10 cellular contexts compared by ENCODE assay signal in the genomic region with DNA sequence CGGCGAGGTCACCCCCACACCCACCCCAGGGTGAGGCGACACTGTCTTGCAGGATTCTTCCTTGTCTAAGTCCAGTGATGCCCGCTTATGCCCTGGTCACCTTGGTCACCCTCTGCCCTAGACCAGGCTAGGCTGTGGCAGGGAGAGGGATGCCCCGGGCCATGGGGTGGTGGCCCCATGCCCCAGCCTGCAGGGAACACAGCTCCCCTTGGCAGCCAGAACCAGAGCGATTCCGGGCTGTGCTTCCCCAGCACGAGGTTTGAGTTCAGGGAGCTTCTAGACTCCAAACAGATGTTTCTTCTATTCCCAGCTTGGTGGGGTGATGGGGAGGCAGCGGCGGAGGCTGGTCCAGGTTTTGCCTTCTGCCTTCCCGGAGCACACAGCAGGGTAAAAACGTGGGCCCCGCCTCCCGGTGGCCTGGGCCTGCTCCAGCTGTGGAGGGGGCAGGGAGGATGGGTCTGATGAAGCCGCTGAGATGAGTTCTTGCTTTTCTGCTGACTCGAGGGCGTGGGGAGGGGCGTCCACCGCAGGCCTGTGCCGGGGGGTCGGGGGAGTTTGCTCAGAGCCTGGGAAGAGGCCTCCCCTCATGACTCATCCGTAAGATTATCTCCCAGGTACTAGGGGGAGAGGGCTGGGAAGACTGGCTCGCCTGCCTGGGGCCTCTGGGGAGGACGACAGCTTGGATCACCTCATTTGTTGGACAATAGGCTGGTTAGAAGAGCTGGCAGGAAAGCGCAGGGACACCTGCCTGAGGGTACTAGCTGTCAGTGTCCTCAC. TPM values are rescaled to one million over a fixed set of nuclear protein-coding genes. Genes with fewer than 3 reads are reported as not detected.
DNase-seq lines count a peak whose midpoint lies in the region; FAIRE-seq and TF ChIP-seq lines count a peak whose summit lies in the region.
"Had no signal": no experiment of that assay in that cellular context is flagged by ENCODE, and none has a peak within 500 bp of the region (broad histone marks: within the 10 kb centered on the region; RNA-seq: fewer than 3 reads in every experiment).

No MANE protein-coding gene starts in this region.

- TF ChIP-seq CTCF in PC-9 (conservative IDR thresholded peaks at IDR 0.05) (no peak), nephron progenitor cell (IDR thresholded peaks at IDR 0.05) (no peak)

- intact Hi-C loops in PC-9 (cut with micrococcal nuclease; ENCODE audit: unreplicated experiment): no loop called here

- H3K9me3 Mint-ChIP-seq in nephron progenitor cell: no peaks in the 10 kb centered on the region
- H3K9me3 Mint-ChIP-seq: CD4-positive, CD25-positive, alpha-beta regulatory T cell had no signal

- H3K4me1 ChIP-seq in PC-9 (replicated peaks; ENCODE audit: insufficient read depth): peaks cover 16% of the 10 kb centered on the region

- in situ Hi-C loops in G401 (cut with HindIII; ENCODE audit: low sequenced_read_pairs): no loop called here

- 0 out of 2 replicates have a peak overlapping the region, but pooled peaks have one; percentile 5 for H2AFZ ChIP-seq in PC-9

- H3K4me1 Mint-ChIP-seq in nephron progenitor cell: peaks cover 80% of the 10 kb centered on the region

- H4K20me1 ChIP-seq in PC-9 (ENCODE audit: insufficient read depth): no peaks in the 10 kb centered on the region

- no peak for FAIRE-seq in H54 (lab: Jason Lieb, UNC)

- POLR2A ChIA-PET in PC-9 (lab: Charles Lee; ENCODE audit: unreplicated experiment): interaction anchor here (0.5 to 0.7 kb wide), 3 partner anchors 22 to 314 kb away, joined by 5 to 17 read pairs (median 8); no protein-coding TSS in a partner anchor

- H3K4me2 ChIP-seq in PC-9: peak overlapping the region; percentile 37

- CTCF ChIA-PET in PC-9 (lab: Charles Lee): interaction anchor here (0.5 to 0.6 kb wide), 3 partner anchors 25 to 210 kb away, joined by 4 to 7 read pairs (median 6); no protein-coding TSS in a partner anchor

- H3K4me3 ChIP-seq in PC-9: no peak overlapping the region

- BruUV-seq in PC-9 (replicated peaks; lab: Mats Ljungman, UMichigan): no TSS peak

- peak overlapping the region; percentile 99 for H3K27ac Mint-ChIP-seq in nephron progenitor cell
- H3K27ac Mint-ChIP-seq: CD4-positive, CD25-positive, alpha-beta regulatory T cell had no signal

- no peaks in the 10 kb centered on the region for H3K9me2 ChIP-seq in PC-9 (ENCODE audit: insufficient read depth)

- no peak for TF ChIP-seq POLR2A in H54 (IDR thresholded peaks at IDR 0.05; ENCODE audit: low read depth, low read length)

- H3K27me3 Mint-ChIP-seq in nephron progenitor cell (ENCODE audit: low read depth, poor library complexity): peaks cover 7% of the 10 kb centered on the region
- H3K27me3 Mint-ChIP-seq: CD4-positive, CD25-positive, alpha-beta regulatory T cell had no signal

- no peaks in the 10 kb centered on the region for H3K36me3 ChIP-seq in PC-9 (ENCODE audit: low read depth)

- H3K79me2 ChIP-seq in PC-9 (ENCODE audit: low read depth): no peaks in the 10 kb centered on the region

- H3K9me3 ChIP-seq in PC-9 (ENCODE audit: insufficient read depth, low read depth): no peaks in the 10 kb centered on the region

- no peak overlapping the region for H3K27ac ChIP-seq in PC-9

- H3F3A ChIP-seq in PC-9 (ENCODE audit: insufficient read depth, low read depth): peaks cover 13% of the 10 kb centered on the region; the same call in 1 of the 2 replicates

- peaks cover 16% of the 10 kb centered on the region for H3K36me3 Mint-ChIP-seq in nephron progenitor cell (ENCODE audit: low read depth)
- H3K36me3 Mint-ChIP-seq: CD4-positive, CD25-positive, alpha-beta regulatory T cell had no signal

- peaks cover 31% of the 10 kb centered on the region for H3K27me3 ChIP-seq in PC-9 (ENCODE audit: insufficient read depth, low read depth)

- peak overlapping the region; percentile 62 for H3K4me3 Mint-ChIP-seq in nephron progenitor cell
- H3K4me3 Mint-ChIP-seq: CD4-positive, CD25-positive, alpha-beta regulatory T cell had no signal

- peak; percentile 60 for DNase-seq in G401 (ENCODE audit: low spot score)
- peak in 1 of 2 experiments; percentile 73 for DNase-seq in PC-9
- peak; percentile 22 for DNase-seq in fibroblast of the conjunctiva (ENCODE audit: low read depth)
- peak; percentile 77 for DNase-seq in nephron progenitor cell
- DNase-seq in activated T-cell treated with anti-CD3 and anti-CD28 coated beads, Interleukin-2, amount 50 U/mL, for 48 hours: no peak
- DNase-seq in stimulated activated CD4-positive, alpha-beta T cell treated with anti-CD3 and anti-CD28 coated beads, Interleukin-4, amount 100 ng/mL, for 24 hours: no peak
- DNase-seq in H54 (ENCODE audit: insufficient read length, low spot score): no peak
- DNase-seq in NCI-H1105 (lab: John Stamatoyannopoulos, UW): no peak
- DNase-seq: CD4-positive, CD25-positive, alpha-beta regulatory T cell had no signal

RNA-seq across cellular contexts. Expression of a gene that starts 15.4 kb away (rescaled TPM):
- not detected in 2 replicates for total RNA-seq in G401 (2014; rRNA removed; shearing (Covaris generic))
- not detected in 2 replicates for total RNA-seq in PC-9 (2021)
- total RNA-seq: CD4-positive, CD25-positive, alpha-beta regulatory T cell had no signal

RNA-seq across cellular contexts. Expression of a gene that starts 39.3 kb away (rescaled TPM):
- 5.3 TPM in 1 of 2 replicates, not detected in the other for total RNA-seq in G401 (2014; rRNA removed; shearing (Covaris generic))
- total RNA-seq in PC-9 (2021): 3.7 and 7.5 TPM in 2 replicates
- total RNA-seq: CD4-positive, CD25-positive, alpha-beta regulatory T cell; mesenteric fat pad had no signal

RNA-seq across cellular contexts. Expression of a gene that starts 41.8 kb away (rescaled TPM):
- total RNA-seq in G401 (2014; rRNA removed; shearing (Covaris generic)): 0.41 TPM in 1 of 2 replicates, not detected in the other
- 1.8 and 2.8 TPM in 2 replicates for total RNA-seq in PC-9 (2021)
- total RNA-seq: CD4-positive, CD25-positive, alpha-beta regulatory T cell; mesenteric fat pad had no signal

RNA-seq across cellular contexts. Expression of a gene that starts 44.5 kb away (rescaled TPM):
- 89.3 and 91.6 TPM in 2 replicates for total RNA-seq in G401 (2014; rRNA removed; shearing (Covaris generic))
- 76.3 and 89.1 TPM in 2 replicates for total RNA-seq in PC-9 (2021)

Comparison
In these comparisons a context has a peak if more than half of its experiments do, and no peak if none do; other contexts are left out.
1. DNase-seq: peak in G401 (single experiment), fibroblast of the conjunctiva (single experiment) and nephron progenitor cell (single experiment); none in activated T-cell treated with anti-CD3 and anti-CD28 coated beads, Interleukin-2, amount 50 U/mL, for 48 hours (0 of 2), stimulated activated CD4-positive, alpha-beta T cell treated with anti-CD3 and anti-CD28 coated beads, Interleukin-4, amount 100 ng/mL, for 24 hours (single experiment), H54 (single experiment) and NCI-H1105 (single experiment).